Comparison of ENCODE assay signal across 34 cellular contexts in the genomic region with DNA sequence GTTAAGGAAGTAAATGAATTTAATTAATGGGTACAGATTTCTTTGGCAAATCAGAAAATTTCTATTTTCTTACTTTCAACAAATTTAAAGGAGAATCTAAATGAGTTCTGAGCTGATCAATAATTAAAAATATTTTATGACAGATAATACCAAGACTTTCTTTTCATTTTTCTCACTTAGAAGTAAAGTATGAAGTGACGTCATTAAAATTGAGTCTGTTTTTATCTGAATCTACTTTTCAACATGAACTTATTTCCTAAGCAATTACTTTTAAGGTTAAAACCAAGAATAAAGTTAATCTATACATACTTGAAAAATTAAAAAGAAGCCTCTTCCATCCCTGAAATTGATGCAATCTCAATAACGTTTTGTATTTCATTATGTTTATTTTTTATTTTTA.
"Had no signal": no experiment of that assay in that cellular context is flagged by ENCODE, and none has a peak within 500 bp of the region (broad histone marks: within the 10 kb centered on the region; RNA-seq: fewer than 3 reads in every experiment).

No MANE protein-coding gene starts in this region.

- H3K27me3 ChIP-seq: adrenal gland, body of pancreas, brain microvascular endothelial cell, breast epithelium had no signal

- H3K9me3 ChIP-seq: adrenal gland, body of pancreas, breast epithelium had no signal

- H3K4me3 ChIP-seq: adrenal gland, body of pancreas, breast epithelium had no signal

- FAIRE-seq: astrocyte, TTC549 had no signal

- H3K27ac ChIP-seq: adrenal gland, body of pancreas, brain microvascular endothelial cell, breast epithelium, VCaP had no signal

- H3K36me3 ChIP-seq: adrenal gland, brain microvascular endothelial cell, breast epithelium had no signal

- DNase-seq: activated B cell treated with CpG ODN at 0.5 μM for 24 hours; activated CD4-positive, alpha-beta memory T cell treated with anti-CD3 and anti-CD28 coated beads for 36 hours; activated CD4-positive, alpha-beta T cell treated with anti-CD3 and anti-CD28 coated beads for 4 hours; activated CD4-positive, alpha-beta T cell treated with anti-CD3 and anti-CD28 coated beads, Interleukin-2, amount 10 ng/mL, durations not matched to agents 24 days and 14 days; activated CD4-positive, alpha-beta T cell treated with anti-CD3 and anti-CD28 coated beads, Interleukin-2, amount 50 U/mL, for 1 hour; activated CD4-positive, alpha-beta T cell treated with anti-CD3 and anti-CD28 coated beads, Interleukin-2, amount 50 U/mL, for 4 hours; activated CD4-positive, CD25-positive, alpha-beta regulatory T cell treated with anti-CD3 and anti-CD28 coated beads, Interleukin-2, amount 50 U/mL, for 72 hours; activated CD8-positive, alpha-beta memory T cell treated with anti-CD3 and anti-CD28 coated beads, Interleukin-2, amount 50 U/mL, for 4 hours; activated CD8-positive, alpha-beta T cell treated with anti-CD3 and anti-CD28 coated beads for 36 hours; activated effector memory CD4-positive, alpha-beta T cell treated with anti-CD3 and anti-CD28 coated beads, Interleukin-2, amount 50 U/mL, for 16 hours; activated gamma-delta T cell treated with Interleukin-2 at 50 U/mL for 16 hours; activated naive CD4-positive, alpha-beta T cell; activated naive CD4-positive, alpha-beta T cell treated with anti-CD3 and anti-CD28 coated beads for 36 hours; activated naive CD4-positive, alpha-beta T cell treated with anti-CD3 and anti-CD28 coated beads, Interleukin-2, amount 50 U/mL, for 16 hours; activated naive CD8-positive, alpha-beta T cell treated with anti-CD3 and anti-CD28 coated beads for 36 hours; activated T-cell treated with anti-CD3 and anti-CD28 coated beads for 4 hours; activated T-cell treated with anti-CD3 and anti-CD28 coated beads, Interleukin-2, amount 50 U/mL, for 1 hour; activated T-cell treated with anti-CD3 and anti-CD28 coated beads, Interleukin-2, amount 50 U/mL, for 4 hours; activated T-cell treated with anti-CD3 and anti-CD28 coated beads, Interleukin-2, amount 50 U/mL, for 72 hours; adrenal gland; amniotic stem cell; aorta; body of pancreas; brain microvascular endothelial cell; central memory CD4-positive, alpha-beta T cell; T-helper 1 cell; T-helper 2 cell; T-helper 9 cell had no signal

- H3K4me1 ChIP-seq: adrenal gland, body of pancreas, breast epithelium had no signal

- ATAC-seq: activated CD8-positive, alpha-beta T cell treated with anti-CD3 and anti-CD28 coated beads for 36 hours; activated naive CD4-positive, alpha-beta T cell treated with anti-CD3 and anti-CD28 coated beads, Interleukin-2, amount 50 U/mL, for 72 hours; activated T-cell treated with anti-CD3 and anti-CD28 coated beads, Interleukin-2, amount 50 U/mL, for 4 hours; activated T-cell treated with anti-CD3 and anti-CD28 coated beads, Interleukin-2, amount 50 U/mL, for 72 hours; activated T-helper 17 cell treated with anti-CD3 and anti-CD28 coated beads, Interleukin-2, amount 50 U/mL, for 72 hours; body of pancreas had no signal
